ENCODE assay signal across 17 cellular contexts in genomic region chr2:185274718-185275484, GRCh38.
"Had no signal": no experiment of that assay in that cellular context is flagged by ENCODE, and none has a peak within 500 bp of the region (broad histone marks: within the 10 kb centered on the region; RNA-seq: fewer than 3 reads in every experiment).

No MANE protein-coding gene starts in this region.

- H3K4me1 ChIP-seq: heart right ventricle, psoas muscle, right lobe of liver, tibial artery, upper lobe of right lung, vagina had no signal

- H3K27me3 ChIP-seq: dorsolateral prefrontal cortex, heart right ventricle, right lobe of liver, tibial artery, upper lobe of right lung, vagina had no signal

- H3K27ac ChIP-seq: dorsolateral prefrontal cortex, heart right ventricle, psoas muscle, right lobe of liver, tibial artery, upper lobe of right lung, vagina had no signal

- DNase-seq: dorsolateral prefrontal cortex; effector CD8-positive, alpha-beta T cell; heart right ventricle; hypothalamus; kidney glomerular epithelial cell; mesendoderm; naive B cell; psoas muscle; retina; right lobe of liver; stimulated activated CD4-positive, alpha-beta T cell treated with anti-CD3 and anti-CD28 coated beads, Interleukin-4, amount 100 ng/mL, for 1 hour; stimulated activated CD8-positive, alpha-beta memory T cell treated with anti-CD3 and anti-CD28 coated beads, Interleukin-4, amount 100 ng/mL, for 48 hours; tibial artery; upper lobe of right lung had no signal

- H3K4me3 ChIP-seq: dorsolateral prefrontal cortex, heart right ventricle, psoas muscle, right lobe of liver, tibial artery, upper lobe of right lung, vagina had no signal

- ATAC-seq: heart right ventricle; psoas muscle; right lobe of liver; stimulated activated effector memory CD8-positive, alpha-beta T cell treated with anti-CD3 and anti-CD28 coated beads, Interleukin-12 subunit alpha, Interleukin-12 subunit beta, amount 100 ng/mL, for 72 hours; upper lobe of right lung had no signal

- H3K36me3 ChIP-seq: heart right ventricle, right lobe of liver, tibial artery, upper lobe of right lung, vagina had no signal

- H3K9me3 ChIP-seq: heart right ventricle, psoas muscle, right lobe of liver, tibial artery, upper lobe of right lung, vagina had no signal

- FAIRE-seq: islet of Langerhans had no signal
